ENCODE assay signal across 8 cellular contexts in the genomic region with DNA sequence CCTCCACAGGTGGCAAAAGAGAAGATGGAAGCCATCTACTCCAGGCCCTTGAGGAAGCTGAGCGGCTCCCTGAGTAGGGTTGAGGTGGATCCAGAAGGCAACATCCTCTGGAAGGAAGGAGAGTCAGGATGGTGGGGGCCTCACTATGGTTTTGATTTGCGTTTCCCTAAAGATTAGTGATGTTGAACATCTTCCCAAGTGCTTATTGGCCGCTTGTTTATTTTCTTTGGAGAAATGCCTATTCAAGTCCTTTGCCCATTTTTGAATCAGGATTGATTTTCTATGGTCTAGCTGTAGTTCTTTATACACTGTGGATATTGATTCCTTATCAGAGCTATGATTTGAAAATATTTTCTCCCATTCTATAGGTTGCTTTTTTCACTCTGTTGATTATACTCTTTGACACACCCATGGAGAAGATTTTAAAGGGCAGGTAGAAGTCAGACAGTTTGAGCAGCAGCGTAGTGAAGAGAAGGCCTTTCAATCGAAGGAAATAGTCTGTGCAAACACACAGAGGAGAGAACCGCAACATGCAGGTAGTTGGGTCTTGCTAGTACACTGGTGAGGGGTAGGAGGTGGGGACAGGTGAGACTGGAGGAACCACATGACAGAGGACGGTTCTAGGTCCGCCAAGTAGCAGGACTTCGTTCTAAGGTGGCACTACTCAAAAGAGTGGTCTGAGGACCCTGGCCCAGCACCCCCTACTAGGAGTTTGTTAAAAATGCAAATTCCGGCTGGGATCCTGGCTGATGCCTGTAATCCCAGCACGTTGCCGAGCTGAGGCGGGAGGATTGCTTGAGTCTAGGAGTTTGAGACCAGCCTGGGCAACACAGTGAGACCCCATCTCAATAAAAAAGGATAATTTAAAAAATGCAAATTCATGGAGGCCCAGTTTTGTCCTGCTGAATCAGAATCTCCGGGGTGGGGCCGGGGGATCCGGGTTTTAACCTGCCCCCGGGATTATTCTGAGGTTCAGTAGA. TPM values are rescaled to one million over a fixed set of nuclear protein-coding genes. Genes with fewer than 3 reads are reported as not detected.
A peak's percentile ranks its signal among the peaks of the same experiment; 100 is the strongest.
DNase-seq lines count a peak whose midpoint lies in the region; ATAC-seq, FAIRE-seq and TF ChIP-seq lines count a peak whose summit lies in the region.

No MANE protein-coding gene starts in this region.

- H3K36me3 ChIP-seq in keratinocyte (ENCODE audit: control insufficient read depth in 2 of 2, extremely low read depth in 1 of 2, insufficient read depth in 2 of 2, low read length in 2 of 2) = no peaks in the 10 kb centered on the region
- no peaks in the 10 kb centered on the region for H3K36me3 ChIP-seq in testis (ENCODE audit: low read depth, missing control alignments)

- peak overlapping the region; percentile 87 for H3K9ac ChIP-seq in keratinocyte (ENCODE audit: control insufficient read depth, extremely low read depth, insufficient read depth, low read length)

- peak overlapping the region; percentile 91 for H3K4me3 Mint-ChIP-seq in activated CD4-positive, alpha-beta T cell treated with anti-CD3 and anti-CD28 coated beads, Interleukin-2, amount 10 ng/mL, durations not matched to agents 24 days and 14 days
- H3K4me3 Mint-ChIP-seq in activated naive CD8-positive, alpha-beta T cell treated with anti-CD3 and anti-CD28 coated beads, Interleukin-2, amount 10 ng/mL, durations not matched to agents 7 days and 5 days = peak overlapping the region; percentile 84

- peak overlapping the region; percentile 95 for H3K27ac Mint-ChIP-seq in activated CD4-positive, alpha-beta T cell treated with anti-CD3 and anti-CD28 coated beads, Interleukin-2, amount 10 ng/mL, durations not matched to agents 24 days and 14 days
- H3K27ac Mint-ChIP-seq in activated naive CD8-positive, alpha-beta T cell treated with anti-CD3 and anti-CD28 coated beads, Interleukin-2, amount 10 ng/mL, durations not matched to agents 7 days and 5 days = peak overlapping the region; percentile 70

- FAIRE-seq in keratinocyte (lab: Jason Lieb, UNC) = no peak

- dilution Hi-C loops in keratinocyte (cut with MboI; ENCODE audit: extremely low pct_ligation_motif_present, low sequenced_read_pairs) = no loop called here

- H3K36me3 Mint-ChIP-seq in activated CD4-positive, alpha-beta T cell treated with anti-CD3 and anti-CD28 coated beads, Interleukin-2, amount 10 ng/mL, durations not matched to agents 24 days and 14 days (ENCODE audit: low read depth) = no peaks in the 10 kb centered on the region
- H3K36me3 Mint-ChIP-seq in activated naive CD8-positive, alpha-beta T cell treated with anti-CD3 and anti-CD28 coated beads, Interleukin-2, amount 10 ng/mL, durations not matched to agents 7 days and 5 days = no peaks in the 10 kb centered on the region

- ATAC-seq in activated naive CD8-positive, alpha-beta T cell treated with anti-CD3 and anti-CD28 coated beads, Interleukin-2, amount 10 ng/mL, durations not matched to agents 7 days and 5 days (ENCODE audit: low read depth) = no peak

- 41 to 61% methylated on average over 17 of the region's 17 CpGs for WGBS in testis, 2 donors

- no peak for DNase-seq in activated CD4-positive, alpha-beta T cell treated with anti-CD3 and anti-CD28 coated beads, Interleukin-2, amount 10 ng/mL, durations not matched to agents 24 days and 14 days
- DNase-seq in activated CD4-positive, alpha-beta T cell treated with anti-CD3 and anti-CD28 coated beads, Interleukin-2, amount 50 U/mL, for 1 hour = no peak
- no peak for DNase-seq in activated naive CD8-positive, alpha-beta T cell treated with anti-CD3 and anti-CD28 coated beads, Interleukin-2, amount 10 ng/mL, durations not matched to agents 7 days and 5 days
- DNase-seq in keratinocyte (ENCODE audit: low read depth, low spot score) = no peak
- DNase-seq in testis = no peak
- no peak for DNase-seq in stimulated activated CD4-positive, alpha-beta T cell treated with anti-CD3 and anti-CD28 coated beads, Interleukin-4, amount 100 ng/mL, for 1 hour
- DNase-seq in pons (ENCODE audit: low spot score) = no peak
- no peak for DNase-seq in HUDEP-2 (lab: John Stamatoyannopoulos, UW; ENCODE audit: unreplicated experiment in 76 of 76)

- peaks cover 31% of the 10 kb centered on the region for H3K4me1 Mint-ChIP-seq in activated CD4-positive, alpha-beta T cell treated with anti-CD3 and anti-CD28 coated beads, Interleukin-2, amount 10 ng/mL, durations not matched to agents 24 days and 14 days
- peaks cover 22% of the 10 kb centered on the region for H3K4me1 Mint-ChIP-seq in activated naive CD8-positive, alpha-beta T cell treated with anti-CD3 and anti-CD28 coated beads, Interleukin-2, amount 10 ng/mL, durations not matched to agents 7 days and 5 days

- H3K9me3 Mint-ChIP-seq in activated CD4-positive, alpha-beta T cell treated with anti-CD3 and anti-CD28 coated beads, Interleukin-2, amount 10 ng/mL, durations not matched to agents 24 days and 14 days = no peaks in the 10 kb centered on the region
- no peaks in the 10 kb centered on the region for H3K9me3 Mint-ChIP-seq in activated naive CD8-positive, alpha-beta T cell treated with anti-CD3 and anti-CD28 coated beads, Interleukin-2, amount 10 ng/mL, durations not matched to agents 7 days and 5 days

- H3K4me3 ChIP-seq in keratinocyte (ENCODE audit: control insufficient read depth in 2 of 3, extremely low read depth in 1 of 3, insufficient read depth in 2 of 3, low read depth in 1 of 3, low read length in 3 of 3) (peak overlapping the region; percentile 76 to 88 (median 82)), testis (peak overlapping the region; percentile 65 to 69)

- intact Hi-C loops in activated CD4-positive, alpha-beta T cell treated with anti-CD3 and anti-CD28 coated beads, Interleukin-2, amount 10 ng/mL, durations not matched to agents 24 days and 14 days (cut with micrococcal nuclease) = loop anchor here (1.0 to 5.0 kb wide), 5 partner anchors 58 to 299 kb away; partner anchors contain the start of genes KSR1 and WSB1
- intact Hi-C loops in testis (cut with DNase I; ENCODE audit: low total_unique reads) = loop anchor here (10.0 kb wide), 1 partner anchor 242 kb away; no protein-coding TSS in a partner anchor

- peaks cover 21% of the 10 kb centered on the region for H3K4me1 ChIP-seq in keratinocyte (ENCODE audit: control insufficient read depth, extremely low read depth, insufficient read depth, low read length)
- H3K4me1 ChIP-seq in testis = peaks cover 8% of the 10 kb centered on the region

- POLR2A ChIA-PET in activated naive CD8-positive, alpha-beta T cell treated with anti-CD3 and anti-CD28 coated beads, Interleukin-2, amount 10 ng/mL, durations not matched to agents 7 days and 5 days (lab: Charles Lee) = interaction anchor here (0.9 kb wide), 1 partner anchor 20 kb away, joined by 3 read pairs; no protein-coding TSS in a partner anchor

- no peaks in the 10 kb centered on the region for H3K9me1 ChIP-seq in keratinocyte (ENCODE audit: control insufficient read depth, extremely low read depth, insufficient read depth, low read length)

- H2AFZ ChIP-seq in keratinocyte (ENCODE audit: control insufficient read depth, low read length) = peak overlapping the region; percentile 42

- H3K4me2 ChIP-seq in keratinocyte (ENCODE audit: control insufficient read depth, extremely low read depth, insufficient read depth, low read depth, low read length) = peak overlapping the region; percentile 66

- no peaks in the 10 kb centered on the region for H3K27me3 ChIP-seq in keratinocyte (ENCODE audit: control insufficient read depth, extremely low read depth, insufficient read depth, low read length)
- H3K27me3 ChIP-seq in testis = no peaks in the 10 kb centered on the region

- H3K9me3 ChIP-seq in keratinocyte (ENCODE audit: control insufficient read depth, low read depth, low read length) (no peaks in the 10 kb centered on the region), testis (no peaks in the 10 kb centered on the region)

- H3K79me2 ChIP-seq in keratinocyte (ENCODE audit: control insufficient read depth, insufficient read depth, low read length) = peaks cover 2% of the 10 kb centered on the region

- no peaks in the 10 kb centered on the region for H4K20me1 ChIP-seq in keratinocyte (ENCODE audit: control insufficient read depth, extremely low read depth, insufficient read depth, low read length)

- no peak for TF ChIP-seq POLR2A in testis (IDR thresholded peaks at IDR 0.05)

- no peaks in the 10 kb centered on the region for H3K27me3 Mint-ChIP-seq in activated CD4-positive, alpha-beta T cell treated with anti-CD3 and anti-CD28 coated beads, Interleukin-2, amount 10 ng/mL, durations not matched to agents 24 days and 14 days
- H3K27me3 Mint-ChIP-seq in activated naive CD8-positive, alpha-beta T cell treated with anti-CD3 and anti-CD28 coated beads, Interleukin-2, amount 10 ng/mL, durations not matched to agents 7 days and 5 days = no peaks in the 10 kb centered on the region

- H3K27ac ChIP-seq in keratinocyte (ENCODE audit: control insufficient read depth, insufficient read depth, low read length) (peak overlapping the region; percentile 84), testis (peak overlapping the region; percentile 73 to 93)

- TF ChIP-seq CTCF in keratinocyte (optimal IDR thresholded peaks at IDR 0.05 in 1 of 3, IDR thresholded peaks at IDR 0.05 in 1 of 3, conservative IDR thresholded peaks at IDR 0.05 in 1 of 3; ENCODE audit: extremely low read depth in 1 of 3, insufficient read depth in 2 of 3, low read length in 3 of 3) (no peak), testis (IDR thresholded peaks at IDR 0.05) (no peak)

RNA-seq across cellular contexts. Expression of gene WSB1, which starts 58.9 kb away (rescaled TPM):
- 135 and 136 TPM in 2 replicates for total RNA-seq in activated CD4-positive, alpha-beta T cell treated with anti-CD3 and anti-CD28 coated beads, Interleukin-2, amount 10 ng/mL, durations not matched to agents 24 days and 14 days
- total RNA-seq in activated naive CD8-positive, alpha-beta T cell treated with anti-CD3 and anti-CD28 coated beads, Interleukin-2, amount 10 ng/mL, durations not matched to agents 7 days and 5 days = 100 to 1,000 TPM; 171 to 175 TPM
- polyA plus RNA-seq in keratinocyte (70.2 to 141 TPM (median 135 TPM) in 3 replicates), testis (ENCODE audit: insufficient read depth, low read depth, low replicate concordance) (126 TPM)
- 120 TPM for polyA plus RNA-seq in keratinocyte (2011; ENCODE audit: low read depth)
- 33.7 and 50.3 TPM in 2 replicates for polyA plus RNA-seq in keratinocyte (2011; cell fraction: cytosol; rRNA removed)
- polyA plus RNA-seq in keratinocyte (2011; cell fraction: nucleus; rRNA removed) = 498 and 811 TPM in 2 replicates
- polyA plus RNA-seq in keratinocyte (2012; ENCODE audit: low replicate concordance) = 37.7 and 91.6 TPM in 2 replicates
- 26.3 to 72.4 TPM (median 48.7 TPM) in 3 replicates for polyA minus RNA-seq in keratinocyte
- 20.1 TPM for polyA minus RNA-seq in keratinocyte (2011; cell fraction: cytosol; rRNA and poly(A)+ RNA removed)
- polyA minus RNA-seq in keratinocyte (2011; cell fraction: nucleus; rRNA and poly(A)+ RNA removed) = 66.6 and 122 TPM in 2 replicates
- 100 to 1,000 TPM; 160 to 189 TPM for total RNA-seq in testis
